1 cellular context compared by ENCODE assay signal in genomic region chr16:35492225-35492624, GRCh38.
A peak's percentile ranks its signal among the peaks of the same experiment; 100 is the strongest.
TF ChIP-seq lines count a peak whose summit lies in the region.

No MANE protein-coding gene starts in this region.

TF ChIP-seq in HepG2, 621 proteins besides CTCF, POLR2A, EP300 and RAD21:
- TF ChIP-seq HNRNPLL (IDR thresholded peaks at IDR 0.05; ENCODE audit: low read depth, low read length, poor library complexity, severe bottlenecking) (peak; percentile 73), PAF1 (CRISPR knock-in tag; IDR thresholded peaks at IDR 0.05) (no peak)
